8 cellular contexts compared by ENCODE assay signal in the genomic region with DNA sequence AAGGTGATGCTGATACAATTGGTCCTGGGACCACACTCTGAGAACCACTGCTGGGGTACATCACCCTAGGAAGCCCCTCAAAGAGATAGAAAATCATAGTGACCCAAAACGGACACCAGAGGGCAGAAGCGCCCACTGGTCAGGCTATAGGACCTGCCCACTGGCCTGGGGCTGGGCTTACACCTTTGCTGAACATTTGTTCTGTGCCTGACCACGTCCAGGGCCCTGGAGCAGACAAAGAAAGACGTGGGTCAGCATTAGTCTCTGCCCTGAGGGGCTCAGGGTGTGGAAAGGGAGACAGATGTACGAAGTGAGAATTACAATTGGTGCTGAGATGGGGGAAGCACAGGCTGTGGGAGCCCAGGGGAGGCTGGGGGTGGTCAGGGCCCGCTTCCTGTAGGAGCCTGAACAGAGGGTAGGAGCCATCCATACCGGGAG. TPM values are rescaled to one million over a fixed set of nuclear protein-coding genes. Genes with fewer than 3 reads are reported as not detected.
DNase-seq lines count a peak whose midpoint lies in the region; ATAC-seq and TF ChIP-seq lines count a peak whose summit lies in the region.

No MANE protein-coding gene starts in this region.

- no peak for ATAC-seq in HG02798 (IDR thresholded peaks at IDR 0.05; ENCODE audit: poor library complexity, unreplicated experiment)
- no peak for ATAC-seq in HG03520 (IDR thresholded peaks at IDR 0.05; ENCODE audit: unreplicated experiment)

- no peaks in the 10 kb centered on the region for H3K27me3 ChIP-seq in thyroid gland

- 19 to 20% methylated on average over 7 of the region's 7 CpGs for WGBS in thyroid gland, 2 donors

- TF ChIP-seq CTCF in coronary artery (IDR thresholded peaks at IDR 0.05): peak; percentile 89
- TF ChIP-seq CTCF in thyroid gland (IDR thresholded peaks at IDR 0.05): peak; percentile 60 to 90 (median 89)

- no peak overlapping the region for H3K4me3 ChIP-seq in coronary artery
- H3K4me3 ChIP-seq in thyroid gland (replicated peaks in 1 of 3): no peak overlapping the region

- DNase-seq in DMS53 (lab: John Stamatoyannopoulos, UW) (peak; percentile 92), HS-27A (ENCODE audit: low read depth) (peak; percentile 51), RPMI8226 (peak; percentile 62), coronary artery (ENCODE audit: low spot score) (no peak), left kidney (ENCODE audit: low read depth, low spot score) (peak; percentile 92), thyroid gland (peak; percentile 81 to 84)

- H3K27ac ChIP-seq in coronary artery (no peak overlapping the region), thyroid gland (no peak overlapping the region)

- no peak for TF ChIP-seq POLR2A in thyroid gland (IDR thresholded peaks at IDR 0.05)

- H3K36me3 ChIP-seq in thyroid gland: no peaks in the 10 kb centered on the region

- intact Hi-C loops in thyroid gland (cut with DNase I): loop anchor here (5.0 to 10.0 kb wide), 4 partner anchors 35 to 217 kb away; a partner anchor contains a TSS

- H3K9me3 ChIP-seq in thyroid gland: no peaks in the 10 kb centered on the region

- H3K4me1 ChIP-seq in thyroid gland: peaks cover 0 to 4% of the 10 kb centered on the region in 2 donors

RNA-seq across cellular contexts. Expression of a gene that starts 14.4 kb away (rescaled TPM):
- 100 to 1,000 TPM; 102 to 167 (median 143) TPM for total RNA-seq in thyroid gland

RNA-seq across cellular contexts. Expression of a gene that starts 21.9 kb away (rescaled TPM):
- total RNA-seq in thyroid gland: 1 to 10 TPM; 5.6 to 6.4 (median 6.1) TPM
